ENCODE assay signal across 10 cellular contexts in genomic region chr7:107948645-107949442, GRCh38. TPM values are rescaled to one million over a fixed set of nuclear protein-coding genes. Genes with fewer than 3 reads are reported as not detected.
DNase-seq lines count a peak whose midpoint lies in the region; ATAC-seq, FAIRE-seq and TF ChIP-seq lines count a peak whose summit lies in the region.
"Had no signal": no experiment of that assay in that cellular context is flagged by ENCODE, and none has a peak within 500 bp of the region (broad histone marks: within the 10 kb centered on the region; RNA-seq: fewer than 3 reads in every experiment).

No MANE protein-coding gene starts in this region.

- H3K27me3 ChIP-seq in endothelial cell of umbilical vein (ENCODE audit: control insufficient read depth in 2 of 2, insufficient read depth in 2 of 2, low read length in 2 of 2) = no peaks in the 10 kb centered on the region
- H3K27me3 ChIP-seq in neural progenitor cell = no peaks in the 10 kb centered on the region
- no peaks in the 10 kb centered on the region for H3K27me3 ChIP-seq in Karpas-422 (ENCODE audit: low read length)

- TF ChIP-seq CTCF in endothelial cell of umbilical vein (IDR thresholded peaks at IDR 0.05; ENCODE audit: extremely low read depth in 1 of 2, insufficient read depth in 1 of 2, low read depth in 1 of 2, low read length in 2 of 2) = no peak
- no peak for TF ChIP-seq CTCF in neural progenitor cell (IDR thresholded peaks at IDR 0.05)

- ATAC-seq in GM21526 (IDR thresholded peaks at IDR 0.05; ENCODE audit: low FRiP score, unreplicated experiment) = no peak

- POLR2A ChIA-PET in endothelial cell of umbilical vein (lab: Charles Lee) = interaction anchor here (0.7 kb wide), 2 partner anchors 47 to 353 kb away, joined by 3 read pairs; no protein-coding TSS in a partner anchor

- H3K4me2 ChIP-seq in endothelial cell of umbilical vein (ENCODE audit: insufficient read depth, low read length) = peak overlapping the region; percentile 70
- H3K4me2 ChIP-seq in neural progenitor cell = no peak overlapping the region
- no peak overlapping the region for H3K4me2 ChIP-seq in Karpas-422 (ENCODE audit: low read depth, low read length, poor library complexity, severe bottlenecking)

- H3K9me2 ChIP-seq in Karpas-422 (replicated peaks; ENCODE audit: insufficient read depth, low read length) = no peaks in the 10 kb centered on the region

- H2AFZ ChIP-seq in endothelial cell of umbilical vein (ENCODE audit: low read depth, low read length) (no peak overlapping the region), neural progenitor cell (replicated peaks) (no peak overlapping the region), Karpas-422 (ENCODE audit: low read length) (no peak overlapping the region)

- BruUV-seq in endothelial cell of umbilical vein (replicated peaks; lab: Mats Ljungman, UMichigan) = TSS peak; percentile 39

- H4K20me1 ChIP-seq in endothelial cell of umbilical vein (replicated peaks; ENCODE audit: control insufficient read depth, extremely low read depth, insufficient read depth, low read length) (no peaks in the 10 kb centered on the region), neural progenitor cell (ENCODE audit: low read depth) (no peaks in the 10 kb centered on the region), Karpas-422 (ENCODE audit: insufficient read depth, low read depth, low read length) (no peaks in the 10 kb centered on the region)

- H3K27me3 Mint-ChIP-seq in neural progenitor cell (ENCODE audit: insufficient read depth, low read depth) = no peaks in the 10 kb centered on the region

- no peaks in the 10 kb centered on the region for H3K9me3 Mint-ChIP-seq in neural progenitor cell

- intact Hi-C loops in endothelial cell of umbilical vein (cut with micrococcal nuclease) = loop anchor here (1.0 to 2.0 kb wide), 4 partner anchors 9 to 66 kb away; no protein-coding TSS in a partner anchor

- H3K9ac ChIP-seq in endothelial cell of umbilical vein (replicated peaks; ENCODE audit: extremely low read depth, insufficient read depth, low read length) = peak overlapping the region; percentile 32
- no peak overlapping the region for H3K9ac ChIP-seq in neural progenitor cell
- H3K9ac ChIP-seq in Karpas-422 (ENCODE audit: low read length) = no peak overlapping the region

- H3K9me3 ChIP-seq in endothelial cell of umbilical vein (replicated peaks; ENCODE audit: control insufficient read depth, insufficient read depth, low read length) (no peaks in the 10 kb centered on the region), neural progenitor cell (ENCODE audit: low read depth) (no peaks in the 10 kb centered on the region), Karpas-422 (ENCODE audit: low read length) (no peaks in the 10 kb centered on the region)

- peaks cover 3% of the 10 kb centered on the region for H3F3A ChIP-seq in neural progenitor cell (ENCODE audit: low read depth)

- no peak overlapping the region for H3K4me3 Mint-ChIP-seq in neural progenitor cell

- dilution Hi-C loops in endothelial cell of umbilical vein (cut with MboI; ENCODE audit: extremely low pct_ligation_motif_present, low sequenced_read_pairs) = no loop called here

- H3K9me1 ChIP-seq in endothelial cell of umbilical vein (replicated peaks; ENCODE audit: control insufficient read depth, extremely low read depth, insufficient read depth, low read length) = no peaks in the 10 kb centered on the region

- CTCF ChIA-PET in endothelial cell of umbilical vein (lab: Charles Lee) = interaction anchor here (0.6 to 1.3 kb wide), 8 partner anchors 9 to 197 kb away, joined by 3 to 4 read pairs (median 3); no protein-coding TSS in a partner anchor

- peak; percentile 59 for TF ChIP-seq POLR2A in endothelial cell of umbilical vein (IDR thresholded peaks at IDR 0.05; ENCODE audit: low read depth, low read length)

- H3K79me2 ChIP-seq in endothelial cell of umbilical vein (ENCODE audit: control insufficient read depth, insufficient read depth, low read length) (peaks cover 36% of the 10 kb centered on the region), neural progenitor cell (ENCODE audit: low read depth) (no peaks in the 10 kb centered on the region), Karpas-422 (ENCODE audit: low read length) (no peaks in the 10 kb centered on the region)

- FAIRE-seq in endothelial cell of umbilical vein (lab: Jason Lieb, UNC) = peak; percentile 93

- H3K4me1 ChIP-seq in endothelial cell of umbilical vein (ENCODE audit: control insufficient read depth, extremely low read depth, insufficient read depth, low read length) = peaks cover 98% of the 10 kb centered on the region
- peaks cover 27% of the 10 kb centered on the region for H3K4me1 ChIP-seq in neural progenitor cell
- no peaks in the 10 kb centered on the region for H3K4me1 ChIP-seq in Karpas-422 (ENCODE audit: low read length)

- peak overlapping the region; percentile 89 for H3K27ac ChIP-seq in endothelial cell of umbilical vein (ENCODE audit: insufficient read depth, low read depth, low read length)
- H3K27ac ChIP-seq in neural progenitor cell = peak overlapping the region; percentile 67
- no peak overlapping the region for H3K27ac ChIP-seq in Karpas-422 (ENCODE audit: low read length)

- peak; percentile 64 for DNase-seq in AG08396 (ENCODE audit: low spot score)
- peak; percentile 87 for DNase-seq in NCI-H460 (ENCODE audit: extremely low read depth, low read depth)
- DNase-seq in endothelial cell of umbilical vein (ENCODE audit: low read depth, low spot score) = peak; percentile 97
- DNase-seq in neural progenitor cell (ENCODE audit: low spot score) = no peak
- no peak for DNase-seq in DMS79 treated with DMSO at 0.1 percent for 48 hours (lab: John Stamatoyannopoulos, UW)
- no peak for DNase-seq in Karpas-422
- DNase-seq in DMS114 treated with DMSO at 0.1 percent for 48 hours (lab: John Stamatoyannopoulos, UW; ENCODE audit: unreplicated experiment) = no peak
- DNase-seq: NCI-H2029 had no signal

- H3K4me3 ChIP-seq in endothelial cell of umbilical vein (replicated peaks in 1 of 3; ENCODE audit: insufficient read depth in 1 of 3, low read depth in 1 of 3, low read length in 3 of 3) = no peak overlapping the region
- no peak overlapping the region for H3K4me3 ChIP-seq in neural progenitor cell
- no peak overlapping the region for H3K4me3 ChIP-seq in Karpas-422 (ENCODE audit: low read length)

- peaks cover 13% of the 10 kb centered on the region for H3K36me3 Mint-ChIP-seq in neural progenitor cell

- H3K36me3 ChIP-seq in endothelial cell of umbilical vein (ENCODE audit: control insufficient read depth in 2 of 2, extremely low read depth in 1 of 2, insufficient read depth in 2 of 2, low read length in 2 of 2) = peaks cover 41 to 70% of the 10 kb centered on the region in 2 experiments
- peaks cover 6% of the 10 kb centered on the region for H3K36me3 ChIP-seq in neural progenitor cell
- no peaks in the 10 kb centered on the region for H3K36me3 ChIP-seq in Karpas-422 (ENCODE audit: insufficient read depth, low read length)

- H3K27ac Mint-ChIP-seq in neural progenitor cell = peak overlapping the region; percentile 96

- H3K4me1 Mint-ChIP-seq in neural progenitor cell = peaks cover 59% of the 10 kb centered on the region

TF ChIP-seq in endothelial cell of umbilical vein, 7 proteins besides CTCF, POLR2A, EP300 and RAD21:
- TF ChIP-seq POLR2AphosphoS5 (IDR thresholded peaks at IDR 0.05; ENCODE audit: insufficient read depth, low read depth, low read length) (peak; percentile 82), MAX (IDR thresholded peaks at IDR 0.05; ENCODE audit: insufficient read depth, insufficient read length) (no peak), GATA2 (IDR thresholded peaks at IDR 0.05; ENCODE audit: insufficient read depth, insufficient read length, low read depth, low read length) (peak; percentile 95), FOS (IDR thresholded peaks at IDR 0.05; ENCODE audit: borderline replicate concordance, insufficient read depth, low read length) (peak; percentile 88), JUN (IDR thresholded peaks at IDR 0.05; ENCODE audit: borderline replicate concordance, insufficient read depth, insufficient read length, low read depth) (peak; percentile 65), EZH2 (IDR thresholded peaks at IDR 0.05; ENCODE audit: borderline replicate concordance, low read depth, low read length, severe bottlenecking) (no peak)
TF ChIP-seq in endothelial cell of umbilical vein: peak in this region for 4.

RNA-seq across cellular contexts. Expression of gene LAMB1, which starts 54.1 kb away (rescaled TPM):
- total RNA-seq in NCI-H460 (2014; rRNA removed; shearing (Covaris generic)) = 144 and 146 TPM in 2 replicates
- polyA plus RNA-seq in NCI-H460 (2014; cell fraction: nucleus; rRNA removed) = 96.9 and 160 TPM in 2 replicates
- total RNA-seq in endothelial cell of umbilical vein (703 and 734 TPM in 2 replicates), neural progenitor cell (ENCODE audit: low replicate concordance) (87.7 and 100 TPM in 2 replicates)
- 588 and 591 TPM in 2 replicates for polyA plus RNA-seq in endothelial cell of umbilical vein
- 325 and 368 TPM in 2 replicates for polyA plus RNA-seq in endothelial cell of umbilical vein (2011; cell fraction: cytosol; rRNA removed)
- polyA plus RNA-seq in endothelial cell of umbilical vein (2011; cell fraction: nucleus; rRNA removed) = 2,332 and 2,533 TPM in 2 replicates
- 625 and 739 TPM in 2 replicates for polyA plus RNA-seq in endothelial cell of umbilical vein (2012)
- polyA minus RNA-seq in endothelial cell of umbilical vein = 1,649 and 1,751 TPM in 2 replicates
- 25.5 TPM for polyA minus RNA-seq in endothelial cell of umbilical vein (2011; cell fraction: cytosol; rRNA and poly(A)+ RNA removed)
- 1,355 and 1,366 TPM in 2 replicates for polyA minus RNA-seq in endothelial cell of umbilical vein (2011; cell fraction: nucleus; rRNA and poly(A)+ RNA removed)
- total RNA-seq in Karpas-422 (2014; rRNA removed; shearing (Covaris generic); ENCODE audit: low replicate concordance) = not detected in 2 replicates
- total RNA-seq: T-helper 1 cell treated with Interleukin-12 subunit alpha and Interleukin-12 subunit beta and Interleukin-4 antibody, amounts not matched to agents 30 ng/mL and 1 ng/mL, for 36 hours had no signal

RNA-seq across cellular contexts. Expression of gene DLD, which starts 57.9 kb away (rescaled TPM):
- total RNA-seq in NCI-H460 (2014; rRNA removed; shearing (Covaris generic)) = 113 and 145 TPM in 2 replicates
- 846 and 847 TPM in 2 replicates for polyA plus RNA-seq in NCI-H460 (2014; cell fraction: nucleus; rRNA removed)
- 61.7 and 77.4 TPM in 2 replicates for total RNA-seq in endothelial cell of umbilical vein
- 72.0 and 95.0 TPM in 2 replicates for polyA plus RNA-seq in endothelial cell of umbilical vein
- polyA plus RNA-seq in endothelial cell of umbilical vein (2011; cell fraction: cytosol; rRNA removed) = 79.7 and 92.1 TPM in 2 replicates
- 100 and 125 TPM in 2 replicates for polyA plus RNA-seq in endothelial cell of umbilical vein (2011; cell fraction: nucleus; rRNA removed)
- 96.5 and 122 TPM in 2 replicates for polyA plus RNA-seq in endothelial cell of umbilical vein (2012)
- polyA minus RNA-seq in endothelial cell of umbilical vein = 68.4 and 81.1 TPM in 2 replicates
- polyA minus RNA-seq in endothelial cell of umbilical vein (2011; cell fraction: cytosol; rRNA and poly(A)+ RNA removed) = 39.4 TPM
- 35.9 and 48.0 TPM in 2 replicates for polyA minus RNA-seq in endothelial cell of umbilical vein (2011; cell fraction: nucleus; rRNA and poly(A)+ RNA removed)
- total RNA-seq in neural progenitor cell (ENCODE audit: low replicate concordance) = 136 and 186 TPM in 2 replicates
- total RNA-seq in Karpas-422 (2014; rRNA removed; shearing (Covaris generic); ENCODE audit: low replicate concordance) = 76.3 and 103 TPM in 2 replicates

Comparison
In these comparisons a context has a peak if more than half of its experiments do, and no peak if none do; other contexts are left out.
1. DNase-seq: peak in AG08396 (single experiment), NCI-H460 (single experiment) and endothelial cell of umbilical vein (single experiment); none in neural progenitor cell (single experiment), DMS79 treated with DMSO at 0.1 percent for 48 hours (single experiment), Karpas-422 (single experiment) and DMS114 treated with DMSO at 0.1 percent for 48 hours (single experiment).
2. RNA of gene LAMB1, which starts 54.1 kb away (total RNA-seq): 703 to 734 TPM in endothelial cell of umbilical vein, 144 to 146 TPM in NCI-H460 and 87.7 to 100 TPM in neural progenitor cell; not detected in Karpas-422; every median in the first group is over 10 times any median in the second.